ENCODE assay signal across 30 cellular contexts in the genomic region with DNA sequence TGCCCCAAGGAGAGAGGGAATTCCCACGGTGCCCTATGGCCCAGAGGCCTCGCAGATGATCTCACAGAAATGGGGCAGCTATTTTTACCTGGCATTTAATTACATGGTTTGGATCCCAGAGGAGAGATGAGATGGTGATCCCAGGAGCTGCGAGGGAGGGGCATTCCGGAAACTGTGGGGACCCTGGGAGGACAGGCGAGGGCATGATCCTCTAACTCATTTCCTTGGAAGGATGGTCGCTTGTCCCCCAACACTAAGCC.
"Had no signal": no experiment of that assay in that cellular context is flagged by ENCODE, and none has a peak within 500 bp of the region (broad histone marks: within the 10 kb centered on the region; RNA-seq: fewer than 3 reads in every experiment).

No MANE protein-coding gene starts in this region.

- DNase-seq: activated CD4-positive, alpha-beta memory T cell treated with anti-CD3 and anti-CD28 coated beads for 36 hours; activated CD4-positive, alpha-beta T cell treated with anti-CD3 and anti-CD28 coated beads, Interleukin-2, amount 10 ng/mL, durations not matched to agents 24 days and 14 days; activated CD8-positive, alpha-beta memory T cell treated with anti-CD3 and anti-CD28 coated beads, Interleukin-2, amount 50 U/mL, for 4 hours; activated effector memory CD4-positive, alpha-beta T cell treated with anti-CD3 and anti-CD28 coated beads, Interleukin-2, amount 50 U/mL, for 16 hours; activated naive CD4-positive, alpha-beta T cell treated with anti-CD3 and anti-CD28 coated beads for 36 hours; activated naive CD8-positive, alpha-beta T cell treated with anti-CD3 and anti-CD28 coated beads for 36 hours; activated T-cell treated with anti-CD3 and anti-CD28 coated beads, Interleukin-2, amount 50 U/mL, for 1 hour; brain microvascular endothelial cell; effector memory CD8-positive, alpha-beta T cell; head of caudate nucleus; hippocampal formation; left cardiac atrium; left ventricle myocardium superior; nephron progenitor cell; ovary; stimulated activated CD4-positive, alpha-beta T cell treated with anti-CD3 and anti-CD28 coated beads, Interleukin-15, amount 100 ng/mL, for 24 hours; stimulated activated CD4-positive, alpha-beta T cell treated with anti-CD3 and anti-CD28 coated beads, Interleukin-2, amount 100 ng/mL, for 24 hours; stimulated activated naive CD4-positive, alpha-beta T cell treated with Interleukin-2 at 50 U/mL for 16 hours; T-helper 9 cell; transverse colon; uterus had no signal

- H3K36me3 ChIP-seq: adrenal gland, ascending aorta, brain microvascular endothelial cell, ovary, prostate gland, transverse colon, uterus had no signal

- FAIRE-seq: endothelial cell of umbilical vein, keratinocyte, TTC549 had no signal

- H3K27me3 ChIP-seq: adrenal gland, ascending aorta, ovary, transverse colon, uterus had no signal

- H3K4me3 ChIP-seq: adrenal gland, ascending aorta, coronary artery, ovary, prostate gland, transverse colon, uterus had no signal

- H3K9me3 ChIP-seq: adrenal gland, ascending aorta, ovary, prostate gland, transverse colon, uterus had no signal

- H3K27ac ChIP-seq: adrenal gland, ascending aorta, brain microvascular endothelial cell, coronary artery, ovary, prostate gland, transverse colon, uterus, VCaP had no signal

- ATAC-seq: activated CD4-positive, CD25-positive, alpha-beta regulatory T cell treated with anti-CD3 and anti-CD28 coated beads, Interleukin-2, amount 50 U/mL, for 24 hours; effector memory CD8-positive, alpha-beta T cell; left cardiac atrium; left ventricle myocardium superior had no signal

- H3K4me1 ChIP-seq: ascending aorta, prostate gland, transverse colon, uterus had no signal
